Comparison of ENCODE assay signal across 1 cellular context in the genomic region with DNA sequence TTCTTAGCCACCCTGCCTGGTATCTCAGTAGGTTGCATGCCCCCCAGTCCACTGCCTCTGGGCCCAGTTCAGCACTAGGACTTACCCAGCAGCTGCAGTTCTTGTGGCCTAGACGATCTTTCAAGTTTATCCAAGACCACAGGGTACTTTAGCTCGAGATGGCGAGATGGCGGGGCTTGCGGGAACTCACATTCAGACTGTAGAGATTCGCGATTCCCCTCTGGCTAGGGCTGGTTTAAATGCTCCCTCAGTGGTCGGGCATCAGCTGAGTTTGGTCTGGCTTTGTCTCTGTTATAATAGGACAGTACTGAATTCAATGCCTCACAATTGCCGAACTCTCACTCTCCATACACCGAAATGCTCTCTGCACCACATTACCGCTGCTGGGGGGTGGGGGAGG.
TF ChIP-seq lines count a peak whose summit lies in the region.

No MANE protein-coding gene starts in this region.

TF ChIP-seq in WTC11, 78 proteins besides CTCF, POLR2A, EP300 and RAD21 (continued from another document):
- TF ChIP-seq, protein P1, sequence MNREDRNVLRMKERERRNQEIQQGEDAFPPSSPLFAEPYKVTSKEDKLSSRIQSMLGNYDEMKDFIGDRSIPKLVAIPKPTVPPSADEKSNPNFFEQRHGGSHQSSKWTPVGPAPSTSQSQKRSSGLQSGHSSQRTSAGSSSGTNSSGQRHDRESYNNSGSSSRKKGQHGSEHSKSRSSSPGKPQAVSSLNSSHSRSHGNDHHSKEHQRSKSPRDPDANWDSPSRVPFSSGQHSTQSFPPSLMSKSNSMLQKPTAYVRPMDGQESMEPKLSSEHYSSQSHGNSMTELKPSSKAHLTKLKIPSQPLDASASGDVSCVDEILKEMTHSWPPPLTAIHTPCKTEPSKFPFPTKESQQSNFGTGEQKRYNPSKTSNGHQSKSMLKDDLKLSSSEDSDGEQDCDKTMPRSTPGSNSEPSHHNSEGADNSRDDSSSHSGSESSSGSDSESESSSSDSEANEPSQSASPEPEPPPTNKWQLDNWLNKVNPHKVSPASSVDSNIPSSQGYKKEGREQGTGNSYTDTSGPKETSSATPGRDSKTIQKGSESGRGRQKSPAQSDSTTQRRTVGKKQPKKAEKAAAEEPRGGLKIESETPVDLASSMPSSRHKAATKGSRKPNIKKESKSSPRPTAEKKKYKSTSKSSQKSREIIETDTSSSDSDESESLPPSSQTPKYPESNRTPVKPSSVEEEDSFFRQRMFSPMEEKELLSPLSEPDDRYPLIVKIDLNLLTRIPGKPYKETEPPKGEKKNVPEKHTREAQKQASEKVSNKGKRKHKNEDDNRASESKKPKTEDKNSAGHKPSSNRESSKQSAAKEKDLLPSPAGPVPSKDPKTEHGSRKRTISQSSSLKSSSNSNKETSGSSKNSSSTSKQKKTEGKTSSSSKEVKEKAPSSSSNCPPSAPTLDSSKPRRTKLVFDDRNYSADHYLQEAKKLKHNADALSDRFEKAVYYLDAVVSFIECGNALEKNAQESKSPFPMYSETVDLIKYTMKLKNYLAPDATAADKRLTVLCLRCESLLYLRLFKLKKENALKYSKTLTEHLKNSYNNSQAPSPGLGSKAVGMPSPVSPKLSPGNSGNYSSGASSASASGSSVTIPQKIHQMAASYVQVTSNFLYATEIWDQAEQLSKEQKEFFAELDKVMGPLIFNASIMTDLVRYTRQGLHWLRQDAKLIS (CRISPR knock-in tag; IDR thresholded peaks at IDR 0.05; ENCODE audit: borderline replicate concordance), result no peak
- no peak for TF ChIP-seq NR1H2 (CRISPR knock-in tag; IDR thresholded peaks at IDR 0.05)
- TF ChIP-seq NFATC4 (CRISPR knock-in tag; IDR thresholded peaks at IDR 0.05), result no peak
- TF ChIP-seq GABPB1 (CRISPR knock-in tag; IDR thresholded peaks at IDR 0.05), result no peak
- TF ChIP-seq, protein P2, sequence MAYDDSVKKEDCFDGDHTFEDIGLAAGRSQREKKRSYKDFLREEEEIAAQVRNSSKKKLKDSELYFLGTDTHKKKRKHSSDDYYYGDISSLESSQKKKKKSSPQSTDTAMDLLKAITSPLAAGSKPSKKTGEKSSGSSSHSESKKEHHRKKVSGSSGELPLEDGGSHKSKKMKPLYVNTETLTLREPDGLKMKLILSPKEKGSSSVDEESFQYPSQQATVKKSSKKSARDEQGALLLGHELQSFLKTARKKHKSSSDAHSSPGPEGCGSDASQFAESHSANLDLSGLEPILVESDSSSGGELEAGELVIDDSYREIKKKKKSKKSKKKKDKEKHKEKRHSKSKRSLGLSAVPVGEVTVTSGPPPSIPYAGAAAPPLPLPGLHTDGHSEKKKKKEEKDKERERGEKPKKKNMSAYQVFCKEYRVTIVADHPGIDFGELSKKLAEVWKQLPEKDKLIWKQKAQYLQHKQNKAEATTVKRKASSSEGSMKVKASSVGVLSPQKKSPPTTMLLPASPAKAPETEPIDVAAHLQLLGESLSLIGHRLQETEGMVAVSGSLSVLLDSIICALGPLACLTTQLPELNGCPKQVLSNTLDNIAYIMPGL (CRISPR knock-in tag; IDR thresholded peaks at IDR 0.05), result no peak
- TF ChIP-seq, protein P3, sequence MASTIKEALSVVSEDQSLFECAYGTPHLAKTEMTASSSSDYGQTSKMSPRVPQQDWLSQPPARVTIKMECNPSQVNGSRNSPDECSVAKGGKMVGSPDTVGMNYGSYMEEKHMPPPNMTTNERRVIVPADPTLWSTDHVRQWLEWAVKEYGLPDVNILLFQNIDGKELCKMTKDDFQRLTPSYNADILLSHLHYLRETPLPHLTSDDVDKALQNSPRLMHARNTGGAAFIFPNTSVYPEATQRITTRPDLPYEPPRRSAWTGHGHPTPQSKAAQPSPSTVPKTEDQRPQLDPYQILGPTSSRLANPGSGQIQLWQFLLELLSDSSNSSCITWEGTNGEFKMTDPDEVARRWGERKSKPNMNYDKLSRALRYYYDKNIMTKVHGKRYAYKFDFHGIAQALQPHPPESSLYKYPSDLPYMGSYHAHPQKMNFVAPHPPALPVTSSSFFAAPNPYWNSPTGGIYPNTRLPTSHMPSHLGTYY (CRISPR knock-in tag; IDR thresholded peaks at IDR 0.05), result no peak
- TF ChIP-seq TCF7 (CRISPR knock-in tag; IDR thresholded peaks at IDR 0.05; ENCODE audit: low read depth), result no peak
- TF ChIP-seq ZNF396 (CRISPR knock-in tag; IDR thresholded peaks at IDR 0.05; ENCODE audit: borderline replicate concordance), result no peak
